ENCODE assay signal across 25 cellular contexts in the genomic region with DNA sequence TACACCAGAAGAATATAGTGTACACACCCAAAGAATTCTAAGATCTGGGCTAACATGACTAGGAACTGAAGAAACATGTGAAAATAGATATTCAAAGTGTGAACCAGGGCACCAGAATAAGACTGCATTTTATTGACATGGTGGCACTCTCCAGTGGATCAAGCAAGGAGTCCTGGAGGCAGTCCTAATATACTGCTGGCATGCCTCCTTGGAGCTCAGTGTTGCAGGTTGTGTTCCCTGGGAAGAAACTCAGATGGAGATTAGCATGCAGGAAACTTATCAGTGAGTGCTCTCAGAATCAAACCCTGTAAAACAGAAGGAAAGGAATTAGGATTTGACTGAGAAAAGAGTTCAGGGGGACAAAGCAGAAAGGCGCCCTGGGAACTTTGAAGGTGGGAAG.
"Had no signal": no experiment of that assay in that cellular context is flagged by ENCODE, and none has a peak within 500 bp of the region (broad histone marks: within the 10 kb centered on the region; RNA-seq: fewer than 3 reads in every experiment).

No MANE protein-coding gene starts in this region.

- ATAC-seq: left cardiac atrium; left ventricle myocardium superior; right cardiac atrium; stimulated activated naive CD8-positive, alpha-beta T cell treated with anti-CD3 and anti-CD28 coated beads, Interleukin-15, Interleukin-2, amounts not matched to agents 100 U/mL and 50 U/mL, for 24 hours had no signal

- H3K4me1 Mint-ChIP-seq: activated B cell treated with CpG ODN at 0.5 μM for 24 hours had no signal

- H3K4me2 ChIP-seq: hepatocyte had no signal

- H3K27ac ChIP-seq: cardiac muscle cell, colonic mucosa, hepatocyte, spleen, testis, transverse colon had no signal

- H3K4me3 ChIP-seq: cardiac muscle cell, colonic mucosa, hepatocyte, spleen, testis, transverse colon had no signal

- H3K27ac Mint-ChIP-seq: activated B cell treated with CpG ODN at 0.5 μM for 24 hours; activated T-helper 1 cell treated with anti-CD3 and anti-CD28 coated beads, Interleukin-12 subunit alpha, Interleukin-12 subunit beta, Interleukin-2, Interleukin-4 antibody, amounts not matched to agents 30 ng/mL and 10 ng/mL and 1 ng/mL, durations not matched to agents 14 hours and 24 hours and 36 hours; T-helper 2 cell treated with Interferon-gamma antibody and Interleukin-4, amounts not matched to agents 5 μg/mL and 100 μg/mL, for 36 hours had no signal

- H3K4me1 ChIP-seq: colonic mucosa, spleen, testis, transverse colon had no signal

- FAIRE-seq: endometrium, frontal cortex, keratinocyte had no signal

- H3K27me3 ChIP-seq: cardiac muscle cell, colonic mucosa, hepatocyte, spleen, testis, transverse colon had no signal

- H2AFZ ChIP-seq: hepatocyte had no signal

- H3K79me2 ChIP-seq: hepatocyte had no signal

- H3K27me3 Mint-ChIP-seq: activated B cell treated with CpG ODN at 0.5 μM for 24 hours had no signal

- H3K4me3 Mint-ChIP-seq: activated B cell treated with CpG ODN at 0.5 μM for 24 hours; activated T-helper 1 cell treated with anti-CD3 and anti-CD28 coated beads, Interleukin-12 subunit alpha, Interleukin-12 subunit beta, Interleukin-2, Interleukin-4 antibody, amounts not matched to agents 30 ng/mL and 10 ng/mL and 1 ng/mL, durations not matched to agents 14 hours and 24 hours and 36 hours; T-helper 2 cell treated with Interferon-gamma antibody and Interleukin-4, amounts not matched to agents 5 μg/mL and 100 μg/mL, for 36 hours had no signal

- H3K9me3 ChIP-seq: colonic mucosa, spleen, testis, transverse colon had no signal

- H3K36me3 ChIP-seq: cardiac muscle cell, colonic mucosa, transverse colon had no signal

- DNase-seq: activated B cell treated with CpG ODN at 0.5 μM for 24 hours; activated gamma-delta T cell; activated naive CD4-positive, alpha-beta T cell treated with anti-CD3 and anti-CD28 coated beads, Interleukin-2, amount 50 U/mL, for 16 hours; activated T-cell treated with anti-CD3 and anti-CD28 coated beads for 4 hours; anterior cingulate cortex; cerebellar nuclear complex; colonic mucosa; effector CD8-positive, alpha-beta T cell; left cardiac atrium; left ventricle myocardium superior; posterior cingulate gyrus; right cardiac atrium; spleen; stimulated activated CD4-positive, alpha-beta T cell treated with anti-CD3 and anti-CD28 coated beads, Interleukin-2, amount 100 ng/mL, for 48 hours; stimulated activated naive CD8-positive, alpha-beta T cell treated with anti-CD3 and anti-CD28 coated beads, Interleukin-15, Interleukin-2, amounts not matched to agents 100 U/mL and 50 U/mL, for 24 hours; T-helper 1 cell; testis; transverse colon had no signal

- H3K9me3 Mint-ChIP-seq: activated B cell treated with CpG ODN at 0.5 μM for 24 hours; activated T-helper 1 cell treated with anti-CD3 and anti-CD28 coated beads, Interleukin-12 subunit alpha, Interleukin-12 subunit beta, Interleukin-2, Interleukin-4 antibody, amounts not matched to agents 30 ng/mL and 10 ng/mL and 1 ng/mL, durations not matched to agents 14 hours and 24 hours and 36 hours; T-helper 2 cell treated with Interferon-gamma antibody and Interleukin-4, amounts not matched to agents 5 μg/mL and 100 μg/mL, for 36 hours had no signal
